ENCODE assay signal across 17 cellular contexts in genomic region chr7:105962353-105962752, GRCh38. TPM values are rescaled to one million over a fixed set of nuclear protein-coding genes. Genes with fewer than 3 reads are reported as not detected.
DNase-seq lines count a peak whose midpoint lies in the region; ATAC-seq and TF ChIP-seq lines count a peak whose summit lies in the region.
"Had no signal": no experiment of that assay in that cellular context is flagged by ENCODE, and none has a peak within 500 bp of the region (broad histone marks: within the 10 kb centered on the region; RNA-seq: fewer than 3 reads in every experiment).

No MANE protein-coding gene starts in this region.

- no peaks in the 10 kb centered on the region for H3K36me3 Mint-ChIP-seq in nephron progenitor cell (ENCODE audit: low read depth)
- H3K36me3 Mint-ChIP-seq: CD8-positive, alpha-beta memory T cell had no signal

- H3K27me3 ChIP-seq in HUES48 (ENCODE audit: control insufficient read depth, insufficient read depth, low read length): no peaks in the 10 kb centered on the region
- H3K27me3 ChIP-seq in esophagus muscularis mucosa: no peaks in the 10 kb centered on the region
- no peaks in the 10 kb centered on the region for H3K27me3 ChIP-seq in stomach smooth muscle (ENCODE audit: control insufficient read depth in 1 of 2, insufficient read depth in 2 of 2, low read length in 2 of 2)
- H3K27me3 ChIP-seq: BLaER1, SJCRH30 had no signal

- H3K4me1 ChIP-seq in HUES48 (ENCODE audit: control insufficient read depth, insufficient read depth, low read length): peaks cover 34% of the 10 kb centered on the region
- peaks cover 0 to 38% (median 27%) of the 10 kb centered on the region in 4 donors for H3K4me1 ChIP-seq in esophagus muscularis mucosa
- H3K4me1 ChIP-seq in stomach smooth muscle (ENCODE audit: control insufficient read depth, insufficient read depth, low read length): peaks cover 34% of the 10 kb centered on the region
- H3K4me1 ChIP-seq: BLaER1, SJCRH30 had no signal

- TF ChIP-seq POLR2A in esophagus muscularis mucosa (IDR thresholded peaks at IDR 0.05; ENCODE audit: low read depth): no peak

- H3K36me3 ChIP-seq in HUES48 (ENCODE audit: control insufficient read depth, insufficient read depth, low read length) (no peaks in the 10 kb centered on the region), esophagus muscularis mucosa (no peaks in the 10 kb centered on the region), stomach smooth muscle (ENCODE audit: control insufficient read depth in 2 of 2, insufficient read depth in 2 of 2, low read length in 2 of 2) (no peaks in the 10 kb centered on the region)
- H3K36me3 ChIP-seq: BLaER1, SJCRH30 had no signal

- ATAC-seq in GM18868 (IDR thresholded peaks at IDR 0.05; ENCODE audit: unreplicated experiment) (no peak), HG02885 (IDR thresholded peaks at IDR 0.05; ENCODE audit: poor library complexity, unreplicated experiment) (no peak)

- no peak overlapping the region for H3K4me3 ChIP-seq in HUES48 (ENCODE audit: low read depth, low read length)
- no peak overlapping the region for H3K4me3 ChIP-seq in esophagus muscularis mucosa
- H3K4me3 ChIP-seq in stomach smooth muscle (ENCODE audit: low read length in 2 of 2): peak overlapping the region in 1 of 2 donors; percentile 70
- H3K4me3 ChIP-seq: BLaER1, PC-9, SJCRH30 had no signal

- H3K9me3 ChIP-seq in HUES48 (ENCODE audit: control insufficient read depth, insufficient read depth, low read length) (no peaks in the 10 kb centered on the region), esophagus muscularis mucosa (no peaks in the 10 kb centered on the region), stomach smooth muscle (ENCODE audit: control insufficient read depth in 2 of 2, low read length in 2 of 2) (no peaks in the 10 kb centered on the region)
- H3K9me3 ChIP-seq: BLaER1, SJCRH30 had no signal

- 90% methylated on average over 7 of the region's 7 CpGs for WGBS in esophagus muscularis mucosa

- TF ChIP-seq CTCF in esophagus muscularis mucosa (IDR thresholded peaks at IDR 0.05) (no peak), nephron progenitor cell (IDR thresholded peaks at IDR 0.05) (no peak)

- H3K27ac Mint-ChIP-seq in nephron progenitor cell: peak overlapping the region; percentile 6

- no peak overlapping the region for H3K4me3 Mint-ChIP-seq in nephron progenitor cell
- H3K4me3 Mint-ChIP-seq: CD8-positive, alpha-beta memory T cell had no signal

- H3K4me1 Mint-ChIP-seq in nephron progenitor cell: peaks cover 32% of the 10 kb centered on the region
- H3K4me1 Mint-ChIP-seq: CD8-positive, alpha-beta memory T cell had no signal

- TF ChIP-seq EP300 in esophagus muscularis mucosa (IDR thresholded peaks at IDR 0.05): no peak

- H3K9me3 Mint-ChIP-seq in nephron progenitor cell: no peaks in the 10 kb centered on the region
- H3K9me3 Mint-ChIP-seq: CD8-positive, alpha-beta memory T cell had no signal

- H3K9ac ChIP-seq in HUES48 (ENCODE audit: low read depth, low read length) (no peak overlapping the region), stomach smooth muscle (ENCODE audit: low read length in 2 of 2) (peak overlapping the region; percentile 56 to 78)
- H3K9ac ChIP-seq: BLaER1 had no signal

- intact Hi-C loops in esophagus muscularis mucosa (cut with DNase I): no loop called here

- peaks cover 5% of the 10 kb centered on the region for H3K27me3 Mint-ChIP-seq in nephron progenitor cell (ENCODE audit: low read depth, poor library complexity)

- DNase-seq in esophagus muscularis mucosa (ENCODE audit: extremely low spot score) (no peak), nephron progenitor cell (no peak)
- DNase-seq in activated CD4-positive, alpha-beta T cell treated with anti-CD3 and anti-CD28 coated beads, Interleukin-2, amount 50 U/mL, for 48 hours: no peak
- DNase-seq: CD8-positive, alpha-beta memory T cell; IMR-90; Karpas-422; NCI-H1048; NCI-H1436 treated with DMSO at 0.1 percent for 48 hours; NCI-H345; NCI-H524 treated with DMSO at 0.1 percent for 48 hours; PC-9; SJCRH30 had no signal

- H3K27ac ChIP-seq in HUES48 (ENCODE audit: low read depth, low read length) (peak overlapping the region; percentile 84), esophagus muscularis mucosa (replicated peaks in 1 of 4) (peak overlapping the region; percentile 78 to 88 (median 84)), stomach smooth muscle (ENCODE audit: low read length) (peak overlapping the region; percentile 98)
- H3K27ac ChIP-seq: BLaER1, PC-9, SJCRH30 had no signal

RNA-seq across cellular contexts. Expression of gene CDHR3, which starts 0.7 kb away (rescaled TPM):
- total RNA-seq in esophagus muscularis mucosa: 10 to 100 TPM in 3 of 4 donors, 1 to 10 TPM in 1; 7.8 to 41.1 (median 21.2) TPM
